9 cellular contexts compared by ENCODE assay signal in the genomic region with DNA sequence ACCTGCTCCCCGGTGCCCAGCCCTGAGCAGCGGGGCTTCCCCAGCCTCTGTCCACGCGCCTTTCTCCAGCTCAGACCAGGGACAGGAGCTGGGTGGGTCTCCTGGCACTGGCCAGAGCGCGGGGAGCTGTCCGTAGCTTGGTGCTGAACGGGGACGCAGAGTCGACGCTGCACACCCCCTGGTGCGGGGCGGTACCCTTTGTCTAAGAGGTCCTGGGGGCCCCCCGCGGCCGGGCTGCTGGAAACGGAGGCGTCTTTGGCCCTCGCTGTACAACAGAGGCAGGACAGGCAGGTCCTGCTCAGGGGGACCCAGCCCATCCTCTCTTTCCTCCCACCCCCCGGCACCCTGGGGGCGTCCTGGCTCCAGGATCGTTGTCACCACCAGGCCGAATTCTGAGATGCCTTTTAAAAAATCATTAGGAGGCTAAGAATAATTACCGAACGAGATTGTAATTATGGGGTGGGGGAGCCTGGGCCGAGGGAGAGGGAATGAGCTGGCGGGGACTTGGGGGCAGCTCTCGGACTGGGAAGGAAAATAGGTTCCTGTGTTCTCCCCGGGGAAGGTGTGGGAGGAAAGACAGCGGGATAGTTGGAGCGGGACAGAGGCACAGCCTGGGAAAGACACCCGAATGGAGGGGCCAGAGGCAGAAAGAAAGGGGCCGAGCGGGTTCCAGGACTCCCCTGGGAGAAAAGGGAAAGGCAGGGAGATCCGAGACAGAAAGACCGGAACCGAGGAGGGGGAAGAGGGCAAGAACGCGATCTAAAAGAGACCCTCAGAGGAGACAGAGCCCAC. TPM values are rescaled to one million over a fixed set of nuclear protein-coding genes. Genes with fewer than 3 reads are reported as not detected.
A peak's percentile ranks its signal among the peaks of the same experiment; 100 is the strongest.
DNase-seq lines count a peak whose midpoint lies in the region; ATAC-seq and TF ChIP-seq lines count a peak whose summit lies in the region.
"Had no signal": no experiment of that assay in that cellular context is flagged by ENCODE, and none has a peak within 500 bp of the region (broad histone marks: within the 10 kb centered on the region; RNA-seq: fewer than 3 reads in every experiment).

No MANE protein-coding gene starts in this region.

- H3K9me3 Mint-ChIP-seq in CD14-positive monocyte (peaks cover 0 to 31% (median 26%) of the 10 kb centered on the region in 7 donors), memory B cell (peaks cover 1% of the 10 kb centered on the region)
- no peaks in the 10 kb centered on the region for H3K9me3 Mint-ChIP-seq in central memory CD8-positive, alpha-beta T cell

- POLR2A ChIA-PET in HEK293T (lab: Yijun Ruan, JAX): no interaction called here

- CTCF ChIA-PET in HEK293T (lab: Yijun Ruan, JAX): no interaction called here

- H3K4me1 Mint-ChIP-seq in CD14-positive monocyte (peaks cover 41% of the 10 kb centered on the region), memory B cell (peaks cover 28% of the 10 kb centered on the region)
- peaks cover 45% of the 10 kb centered on the region for H3K4me1 Mint-ChIP-seq in central memory CD8-positive, alpha-beta T cell

- H3K36me3 Mint-ChIP-seq in CD14-positive monocyte (peaks cover 14 to 21% of the 10 kb centered on the region in 2 donors), memory B cell (peaks cover 5% of the 10 kb centered on the region)
- peaks cover 12% of the 10 kb centered on the region for H3K36me3 Mint-ChIP-seq in central memory CD8-positive, alpha-beta T cell (ENCODE audit: insufficient read depth)

- no peak for ATAC-seq in central memory CD8-positive, alpha-beta T cell (replicated peaks; ENCODE audit: extremely low read depth, poor library complexity, severe bottlenecking)
- no peak for ATAC-seq in memory B cell (ENCODE audit: low read depth)
- ATAC-seq in HG03039 (IDR thresholded peaks at IDR 0.05; ENCODE audit: unreplicated experiment): no peak
- ATAC-seq in GM21528 (IDR thresholded peaks at IDR 0.05; ENCODE audit: low FRiP score, unreplicated experiment): no peak

- H3K27me3 Mint-ChIP-seq in CD14-positive monocyte (ENCODE audit: low read depth in 3 of 3) (peaks cover 84 to 93% (median 86%) of the 10 kb centered on the region in 3 donors), memory B cell (peaks cover 44% of the 10 kb centered on the region)
- peaks cover 92% of the 10 kb centered on the region for H3K27me3 Mint-ChIP-seq in central memory CD8-positive, alpha-beta T cell

- intact Hi-C loops in CD14-positive monocyte (cut with micrococcal nuclease): no loop called here

- H3K27ac Mint-ChIP-seq in CD14-positive monocyte (no peak overlapping the region), memory B cell (peak overlapping the region; percentile 49)
- peak overlapping the region; percentile 41 for H3K27ac Mint-ChIP-seq in central memory CD8-positive, alpha-beta T cell (ENCODE audit: low read depth)

- DNase-seq in CD14-positive monocyte (ENCODE audit: low spot score): no peak
- peak; percentile 37 for DNase-seq in M059J (ENCODE audit: low read depth)
- no peak for DNase-seq in central memory CD8-positive, alpha-beta T cell (ENCODE audit: low spot score in 2 of 2)
- peak in 1 of 2 donors; percentile 44 for DNase-seq in memory B cell (ENCODE audit: low spot score in 2 of 2)
- DNase-seq in NCI-H526 (lab: John Stamatoyannopoulos, UW): no peak
- DNase-seq in HEK293T (ENCODE audit: extremely low spot score): no peak
- DNase-seq: MM.1S had no signal

- H3K4me3 Mint-ChIP-seq in CD14-positive monocyte (peak overlapping the region; percentile 1 to 86), memory B cell (no peak overlapping the region)
- H3K4me3 Mint-ChIP-seq in central memory CD8-positive, alpha-beta T cell: peak overlapping the region; percentile 47

- no peak for TF ChIP-seq CTCF in CD14-positive monocyte (IDR thresholded peaks at IDR 0.05)

TF ChIP-seq in HEK293T, 16 proteins besides CTCF, POLR2A, EP300 and RAD21:
- TF ChIP-seq, protein P1, sequence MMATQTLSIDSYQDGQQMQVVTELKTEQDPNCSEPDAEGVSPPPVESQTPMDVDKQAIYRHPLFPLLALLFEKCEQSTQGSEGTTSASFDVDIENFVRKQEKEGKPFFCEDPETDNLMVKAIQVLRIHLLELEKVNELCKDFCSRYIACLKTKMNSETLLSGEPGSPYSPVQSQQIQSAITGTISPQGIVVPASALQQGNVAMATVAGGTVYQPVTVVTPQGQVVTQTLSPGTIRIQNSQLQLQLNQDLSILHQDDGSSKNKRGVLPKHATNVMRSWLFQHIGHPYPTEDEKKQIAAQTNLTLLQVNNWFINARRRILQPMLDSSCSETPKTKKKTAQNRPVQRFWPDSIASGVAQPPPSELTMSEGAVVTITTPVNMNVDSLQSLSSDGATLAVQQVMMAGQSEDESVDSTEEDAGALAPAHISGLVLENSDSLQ (IDR thresholded peaks at IDR 0.05): no peak
- TF ChIP-seq TARDBP (IDR thresholded peaks at IDR 0.05) (no peak), CTBP1 (IDR thresholded peaks at IDR 0.05; ENCODE audit: borderline replicate concordance) (no peak), FOXK2 (IDR thresholded peaks at IDR 0.05) (no peak), ZNF384 (IDR thresholded peaks at IDR 0.05) (no peak), BHLHE40 (IDR thresholded peaks at IDR 0.05; ENCODE audit: borderline replicate concordance) (no peak), FOXM1 (IDR thresholded peaks at IDR 0.05; ENCODE audit: borderline replicate concordance) (no peak), NFRKB (IDR thresholded peaks at IDR 0.05) (no peak)

RNA-seq across cellular contexts. Expression of a gene that starts 4.1 kb away (rescaled TPM):
- polyA plus RNA-seq in CD14-positive monocyte: not detected
- total RNA-seq in M059J (2014; rRNA removed; shearing (Covaris generic)): 0.12 and 0.17 TPM in 2 replicates

RNA-seq across cellular contexts. Expression of a gene that starts 18.7 kb away (rescaled TPM):
- not detected for polyA plus RNA-seq in CD14-positive monocyte
- not detected in 2 replicates for total RNA-seq in M059J (2014; rRNA removed; shearing (Covaris generic))

Comparison
In these comparisons a context has a peak if more than half of its experiments do, and no peak if none do; other contexts are left out.
1. H3K27ac Mint-ChIP-seq: peak in central memory CD8-positive, alpha-beta T cell (single experiment) and memory B cell (single experiment); none in CD14-positive monocyte (0 of 7).